ENCODE assay signal across 27 cellular contexts in the genomic region with DNA sequence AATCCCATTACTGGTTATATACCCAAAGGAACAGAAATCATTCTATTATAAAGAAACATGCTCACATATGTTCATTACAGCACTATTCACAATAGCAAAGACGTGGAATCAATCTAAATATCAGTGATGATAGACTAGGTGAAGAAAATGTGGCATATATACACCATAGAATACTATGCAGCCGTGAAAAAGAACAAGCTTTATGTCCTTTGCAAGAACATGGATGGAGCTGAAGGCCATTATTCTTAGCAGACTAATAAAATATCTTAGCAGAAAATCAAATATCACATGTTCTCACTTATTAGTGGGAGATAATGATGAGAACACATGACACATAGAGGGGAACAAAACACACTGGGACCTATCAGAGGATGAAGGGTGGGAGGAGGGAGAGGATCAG.
"Had no signal": no experiment of that assay in that cellular context is flagged by ENCODE, and none has a peak within 500 bp of the region (broad histone marks: within the 10 kb centered on the region; RNA-seq: fewer than 3 reads in every experiment).

No MANE protein-coding gene starts in this region.

- H3K27ac ChIP-seq: neutrophil, pancreas, psoas muscle, right lobe of liver, sigmoid colon, stomach, thoracic aorta, thyroid gland, tibial nerve, upper lobe of left lung, vagina had no signal

- H3K27me3 Mint-ChIP-seq: natural killer cell treated with Interleukin-12 subunit alpha and Interleukin-12 subunit beta and Interleukin-15 and Interleukin-18, amount 100 ng/mL, for 72 hours; stimulated activated naive B cell treated with anti-CD40 and anti-IgM and Interleukin-4, amounts not matched to agents 10 μg/mL and 1 μg/mL and 100 μg/mL, for 72 hours; stimulated activated naive CD8-positive, alpha-beta T cell treated with anti-CD3 and anti-CD28 coated beads, Interleukin-15, Interleukin-2, amounts not matched to agents 100 ng/mL and 50 ng/mL, for 24 hours had no signal

- H3K4me1 Mint-ChIP-seq: nephron progenitor cell had no signal

- H3K9me3 Mint-ChIP-seq: natural killer cell treated with Interleukin-12 subunit alpha and Interleukin-12 subunit beta and Interleukin-15 and Interleukin-18, amount 100 ng/mL, for 72 hours; stimulated activated effector memory CD8-positive, alpha-beta T cell treated with anti-CD3 and anti-CD28 coated beads, Interleukin-12 subunit alpha, Interleukin-12 subunit beta, amount 100 ng/mL, for 72 hours had no signal

- DNase-seq: nephron progenitor cell; nucleus accumbens; pancreas; psoas muscle; right cardiac atrium; right lobe of liver; sigmoid colon; small intestine; stimulated activated CD4-positive, alpha-beta T cell treated with anti-CD3 and anti-CD28 coated beads, Interleukin-15, amount 100 ng/mL, for 24 hours; stimulated activated CD4-positive, alpha-beta T cell treated with anti-CD3 and anti-CD28 coated beads, Interleukin-2, amount 100 ng/mL, for 24 hours; stimulated activated CD4-positive, alpha-beta T cell treated with anti-CD3 and anti-CD28 coated beads, Interleukin-2, amount 100 ng/mL, for 48 hours; stimulated activated CD4-positive, alpha-beta T cell treated with anti-CD3 and anti-CD28 coated beads, Interleukin-4, amount 100 ng/mL, for 24 hours; stimulated activated naive B cell treated with anti-CD40 and anti-IgM and Interleukin-4, amounts not matched to agents 10 μg/mL and 1 μg/mL and 100 μg/mL, for 72 hours; stimulated activated naive CD4-positive, alpha-beta T cell treated with Interleukin-2 at 50 U/mL for 16 hours; stomach; thyroid gland; trophoblast cell; upper lobe of left lung had no signal

- H3K4me3 Mint-ChIP-seq: natural killer cell treated with Interleukin-12 subunit alpha and Interleukin-12 subunit beta and Interleukin-15 and Interleukin-18, amount 100 ng/mL, for 72 hours; nephron progenitor cell; neural crest cell; stimulated activated effector memory CD8-positive, alpha-beta T cell treated with anti-CD3 and anti-CD28 coated beads, Interleukin-12 subunit alpha, Interleukin-12 subunit beta, amount 100 ng/mL, for 72 hours; stimulated activated naive B cell treated with anti-CD40 and anti-IgM and Interleukin-4, amounts not matched to agents 10 μg/mL and 1 μg/mL and 100 μg/mL, for 72 hours; stimulated activated naive CD8-positive, alpha-beta T cell treated with anti-CD3 and anti-CD28 coated beads, Interleukin-15, Interleukin-2, amounts not matched to agents 100 ng/mL and 50 ng/mL, for 24 hours had no signal

- H3K27ac Mint-ChIP-seq: natural killer cell treated with Interleukin-12 subunit alpha and Interleukin-12 subunit beta and Interleukin-15 and Interleukin-18, amount 100 ng/mL, for 72 hours; nephron progenitor cell; stimulated activated effector memory CD8-positive, alpha-beta T cell treated with anti-CD3 and anti-CD28 coated beads, Interleukin-12 subunit alpha, Interleukin-12 subunit beta, amount 100 ng/mL, for 72 hours; stimulated activated naive B cell treated with anti-CD40 and anti-IgM and Interleukin-4, amounts not matched to agents 10 μg/mL and 1 μg/mL and 100 μg/mL, for 72 hours; stimulated activated naive CD8-positive, alpha-beta T cell treated with anti-CD3 and anti-CD28 coated beads, Interleukin-15, Interleukin-2, amounts not matched to agents 100 ng/mL and 50 ng/mL, for 24 hours had no signal

- H3K4me1 ChIP-seq: pancreas, right lobe of liver, thyroid gland, vagina had no signal

- ATAC-seq: natural killer cell treated with Interleukin-12 subunit alpha and Interleukin-12 subunit beta and Interleukin-15 and Interleukin-18, amount 100 ng/mL, for 72 hours; pancreas; psoas muscle; right cardiac atrium; right lobe of liver; stimulated activated effector memory CD8-positive, alpha-beta T cell treated with anti-CD3 and anti-CD28 coated beads, Interleukin-12 subunit alpha, Interleukin-12 subunit beta, amount 100 ng/mL, for 72 hours; stimulated activated naive B cell treated with anti-CD40 and anti-IgM and Interleukin-4, amounts not matched to agents 10 μg/mL and 1 μg/mL and 100 μg/mL, for 72 hours had no signal

- H3K4me3 ChIP-seq: pancreas, psoas muscle, right lobe of liver, sigmoid colon, stomach, thoracic aorta, thyroid gland, tibial nerve, upper lobe of left lung, vagina had no signal

- H3K27me3 ChIP-seq: neutrophil, pancreas, right lobe of liver, sigmoid colon, stomach, thyroid gland, tibial nerve, upper lobe of left lung, vagina had no signal

- H3K36me3 ChIP-seq: thyroid gland had no signal

- FAIRE-seq: pancreas, small intestine, urothelium cell line had no signal

- H3K9me3 ChIP-seq: neutrophil, pancreas, psoas muscle, right lobe of liver, sigmoid colon, stomach, thoracic aorta, thyroid gland, tibial nerve, upper lobe of left lung, vagina had no signal
